22 cellular contexts compared by ENCODE assay signal in the genomic region with DNA sequence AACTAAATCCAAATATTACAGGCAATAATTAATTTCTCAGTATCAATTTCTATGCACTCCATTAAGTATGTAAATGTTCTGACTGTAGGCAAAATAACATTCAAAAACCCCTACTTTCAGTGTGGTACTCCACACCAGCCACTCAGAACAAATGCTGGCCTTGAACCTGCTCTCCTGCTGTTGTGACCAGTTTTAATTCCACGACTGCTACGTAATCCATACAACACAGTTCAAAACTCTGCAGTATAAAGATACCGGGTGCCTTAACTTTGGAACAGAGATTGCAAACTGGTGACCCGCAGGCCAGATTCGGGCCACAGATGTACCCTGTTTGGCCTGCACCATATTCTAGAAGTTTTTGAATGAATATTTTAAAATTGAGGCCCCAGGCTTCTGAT. TPM values are rescaled to one million over a fixed set of nuclear protein-coding genes. Genes with fewer than 3 reads are reported as not detected.
DNase-seq lines count a peak whose midpoint lies in the region; ATAC-seq and TF ChIP-seq lines count a peak whose summit lies in the region.
"Had no signal": no experiment of that assay in that cellular context is flagged by ENCODE, and none has a peak within 500 bp of the region (broad histone marks: within the 10 kb centered on the region; RNA-seq: fewer than 3 reads in every experiment).

No MANE protein-coding gene starts in this region.

- no peak overlapping the region for H4K91ac ChIP-seq in H9 (ENCODE audit: insufficient read length, low read depth, low read length)

- H3K18ac ChIP-seq in H9 (ENCODE audit: insufficient read length, low read depth, low read length), result no peak overlapping the region

- no peak overlapping the region for H3K23ac ChIP-seq in H9 (ENCODE audit: insufficient read length, low read depth, low read length)

- no CpG with 5 or more reads among the region's 5 CpGs for WGBS in H9 (ENCODE audit: extremely low coverage, insufficient read length, low lambda C conversion rate)

- no peak overlapping the region for H2BK120ac ChIP-seq in H9 (ENCODE audit: low read depth, low read length, poor library complexity, severe bottlenecking)

- H3K9ac ChIP-seq in stomach smooth muscle (ENCODE audit: low read length in 2 of 2) (no peak overlapping the region), H9 (ENCODE audit: extremely low read depth, insufficient read length, low read length) (no peak overlapping the region)

- peaks cover 9 to 12% of the 10 kb centered on the region in 2 experiments for H3K4me1 Mint-ChIP-seq in H9
- H3K4me1 Mint-ChIP-seq: B cell; CD4-positive, CD25-positive, alpha-beta regulatory T cell had no signal

- no peaks in the 10 kb centered on the region for H3K79me1 ChIP-seq in H9 (ENCODE audit: insufficient read depth, low read depth, low read length, poor library complexity, severe bottlenecking)

- H3K4me1 ChIP-seq in right atrium auricular region (peaks cover 0 to 77% of the 10 kb centered on the region in 2 donors), stomach smooth muscle (ENCODE audit: control insufficient read depth, insufficient read depth, low read length) (peaks cover 24% of the 10 kb centered on the region), H9 (ENCODE audit: insufficient read depth, low read length) (no peaks in the 10 kb centered on the region), upper lobe of right lung (peaks cover 14% of the 10 kb centered on the region)

- no peak overlapping the region for H3K56ac ChIP-seq in H9 (ENCODE audit: insufficient read length, low read depth, low read length)

- intact Hi-C loops in Right ventricle myocardium superior (cut with DNase I), result no loop called here
- intact Hi-C loops in cardiac septum (cut with DNase I), result no loop called here
- intact Hi-C loops in upper lobe of right lung (cut with DNase I), result no loop called here

- no peak overlapping the region for H2BK20ac ChIP-seq in H9 (ENCODE audit: low read depth, low read length, poor library complexity, severe bottlenecking)

- H2BK15ac ChIP-seq in H9 (ENCODE audit: low read depth, low read length), result no peak overlapping the region

- H2BK5ac ChIP-seq in H9 (ENCODE audit: insufficient read length, low read length), result no peak overlapping the region

- no peak overlapping the region for H2AFZ ChIP-seq in H9 (ENCODE audit: low read length)

- no peak overlapping the region for H4K5ac ChIP-seq in H9 (ENCODE audit: insufficient read length, low read depth, low read length)

- no peak overlapping the region for H3K4ac ChIP-seq in H9 (ENCODE audit: low read depth, low read length)

- H2AK5ac ChIP-seq in H9 (ENCODE audit: insufficient read length, low read length), result no peak overlapping the region

- H3K14ac ChIP-seq in H9 (ENCODE audit: insufficient read depth, low read length), result no peak overlapping the region

- H3K9me3 ChIP-seq in right atrium auricular region (no peaks in the 10 kb centered on the region), stomach smooth muscle (ENCODE audit: control insufficient read depth in 2 of 2, low read length in 2 of 2) (no peaks in the 10 kb centered on the region), H9 (ENCODE audit: control insufficient read depth, low read depth, low read length) (no peaks in the 10 kb centered on the region), upper lobe of right lung (no peaks in the 10 kb centered on the region)

- no peak overlapping the region for H3K27ac Mint-ChIP-seq in H9
- H3K27ac Mint-ChIP-seq: B cell; CD4-positive, CD25-positive, alpha-beta regulatory T cell; HFFc6 had no signal

- H3T11ph ChIP-seq in H9 (ENCODE audit: low read length), result no peak overlapping the region

- no peaks in the 10 kb centered on the region for H3K27me3 Mint-ChIP-seq in H9 (ENCODE audit: low read depth)
- H3K27me3 Mint-ChIP-seq: CD4-positive, CD25-positive, alpha-beta regulatory T cell had no signal

- H4K20me1 ChIP-seq in H9 (ENCODE audit: control insufficient read depth, insufficient read depth, insufficient read length), result no peaks in the 10 kb centered on the region

- H2BK12ac ChIP-seq in H9 (ENCODE audit: insufficient read length, low read depth, low read length), result no peak overlapping the region

- no peak overlapping the region for H3K4me3 Mint-ChIP-seq in H9
- H3K4me3 Mint-ChIP-seq: B cell; CD4-positive, CD25-positive, alpha-beta regulatory T cell; HFFc6 had no signal

- no peak overlapping the region for H3K4me2 ChIP-seq in H9 (ENCODE audit: insufficient read depth, insufficient read length, low read length)

- no peaks in the 10 kb centered on the region for H3K36me3 ChIP-seq in right atrium auricular region
- peaks cover 2 to 8% of the 10 kb centered on the region in 2 donors for H3K36me3 ChIP-seq in stomach smooth muscle (ENCODE audit: control insufficient read depth in 2 of 2, insufficient read depth in 2 of 2, low read length in 2 of 2)
- H3K36me3 ChIP-seq in upper lobe of right lung, result no peaks in the 10 kb centered on the region

- H3K9me3 Mint-ChIP-seq in H9, result no peaks in the 10 kb centered on the region
- H3K9me3 Mint-ChIP-seq: CD4-positive, CD25-positive, alpha-beta regulatory T cell; HFFc6 had no signal

- no peaks in the 10 kb centered on the region; a peak in 1 of 7 replicates for H3K36me3 Mint-ChIP-seq in H9 (ENCODE audit: insufficient read depth in 1 of 3, low read depth in 3 of 3)
- H3K36me3 Mint-ChIP-seq: CD4-positive, CD25-positive, alpha-beta regulatory T cell had no signal

- no peak overlapping the region for H3K4me3 ChIP-seq in right atrium auricular region
- no peak overlapping the region for H3K4me3 ChIP-seq in stomach smooth muscle (ENCODE audit: low read length in 2 of 2)
- H3K4me3 ChIP-seq in upper lobe of right lung, result no peak overlapping the region
- H3K4me3 ChIP-seq: K562 had no signal

- DNase-seq in Right ventricle myocardium superior (no peak), cardiac septum (ENCODE audit: low spot score) (no peak), right atrium auricular region (ENCODE audit: low spot score) (no peak), H9 (no peak), NOMO-1 treated with DMSO at 0.1 percent for 48 hours (lab: John Stamatoyannopoulos, UW; ENCODE audit: unreplicated experiment) (no peak), C1 segment of cervical spinal cord (lab: John Stamatoyannopoulos, UW) (no peak), upper lobe of right lung (no peak)
- DNase-seq: 8988T; CD4-positive, CD25-positive, alpha-beta regulatory T cell; COR-L47; GDM1; HFFc6; NCI-H1092 treated with DMSO at 0.1 percent for 48 hours; NCI-H1694 treated with DMSO at 0.1 percent for 48 hours; NCI-H2107; NCI-H510A; NCI-H774; PC-3; RPMI8226 had no signal

- H3K23me2 ChIP-seq in H9 (ENCODE audit: insufficient read length, low read depth, low read length, poor library complexity, severe bottlenecking), result no peaks in the 10 kb centered on the region

- H3K79me2 ChIP-seq in H9 (ENCODE audit: insufficient read depth, low read length), result peaks cover 1% of the 10 kb centered on the region; the same call in 1 of the 2 replicates

- H3K27me3 ChIP-seq in right atrium auricular region, result no peaks in the 10 kb centered on the region
- no peaks in the 10 kb centered on the region for H3K27me3 ChIP-seq in stomach smooth muscle (ENCODE audit: control insufficient read depth in 1 of 2, insufficient read depth in 2 of 2, low read length in 2 of 2)
- no peaks in the 10 kb centered on the region for H3K27me3 ChIP-seq in H9 (ENCODE audit: insufficient read depth, low read length)
- no peaks in the 10 kb centered on the region for H3K27me3 ChIP-seq in upper lobe of right lung

- H3K27ac ChIP-seq in right atrium auricular region (peak overlapping the region; percentile 32 to 45), stomach smooth muscle (ENCODE audit: low read length) (peak overlapping the region; percentile 0), H9 (ENCODE audit: insufficient read length, low read depth, low read length) (no peak overlapping the region), upper lobe of right lung (no peak overlapping the region)

- peak; percentile 20 for ATAC-seq in Right ventricle myocardium superior (ENCODE audit: poor library complexity)
- ATAC-seq in upper lobe of right lung, result no peak
- ATAC-seq: K562, PC-3 had no signal

- no peak overlapping the region for H4K8ac ChIP-seq in H9 (replicated peaks; ENCODE audit: insufficient read length, low read depth, low read length)

- TF ChIP-seq CTCF in right atrium auricular region (IDR thresholded peaks at IDR 0.05), result no peak
- no peak for TF ChIP-seq CTCF in H9 (conservative IDR thresholded peaks at IDR 0.05)
- no peak for TF ChIP-seq CTCF in upper lobe of right lung (IDR thresholded peaks at IDR 0.05)

RNA-seq across cellular contexts. Expression of a gene that starts 30.4 kb away (rescaled TPM):
- total RNA-seq in Right ventricle myocardium superior (107 TPM), cardiac septum (196 TPM), right atrium auricular region (100 to 1,000 TPM; 140 to 201 TPM), H9 (2021) (73.1 and 74.6 TPM in 2 replicates), upper lobe of right lung (242 TPM)
- total RNA-seq: B cell; CD4-positive, CD25-positive, alpha-beta regulatory T cell had no signal

RNA-seq across cellular contexts. Expression of a gene that starts 30.5 kb away (rescaled TPM):
- total RNA-seq in Right ventricle myocardium superior, result 91.2 TPM
- 165 TPM for total RNA-seq in cardiac septum
- 100 to 1,000 TPM; 141 to 153 TPM for total RNA-seq in right atrium auricular region
- total RNA-seq in H9 (2021), result 68.8 and 76.5 TPM in 2 replicates
- 273 TPM for total RNA-seq in upper lobe of right lung
- total RNA-seq: CD4-positive, CD25-positive, alpha-beta regulatory T cell had no signal

Comparison
In these comparisons a context has a peak if more than half of its experiments do, and no peak if none do; other contexts are left out.
1. H3K27ac ChIP-seq: peak in right atrium auricular region (2 of 2) and stomach smooth muscle (single experiment); none in H9 (single experiment) and upper lobe of right lung (single experiment).